1 cellular context compared by ENCODE assay signal in genomic region chr12:56157201-56158028, GRCh38.
TF ChIP-seq lines count a peak whose summit lies in the region.

No MANE protein-coding gene starts in this region.

TF ChIP-seq in H1, 55 proteins besides CTCF, POLR2A, EP300 and RAD21:
- 0 out of 4 replicates have a peak, but pooled peaks of 1 of the 2 experiments have one; percentile 41 for TF ChIP-seq HDAC2 (IDR thresholded peaks at IDR 0.05; ENCODE audit: borderline replicate concordance in 1 of 2, low read depth in 2 of 2, low read length in 2 of 2)
- 0 out of 2 replicates have a peak, but pooled peaks have one; percentile 44 for TF ChIP-seq CHD1 (IDR thresholded peaks at IDR 0.05; ENCODE audit: low read depth, low read length)
- TF ChIP-seq NANOG (IDR thresholded peaks at IDR 0.05; ENCODE audit: insufficient read depth, low read depth, low read length, poor library complexity, severe bottlenecking): no peak
- TF ChIP-seq SAP30 (IDR thresholded peaks at IDR 0.05; ENCODE audit: insufficient read depth, insufficient replicate concordance, low read length): no peak
- TF ChIP-seq SP2 (IDR thresholded peaks at IDR 0.05; ENCODE audit: low read length): no peak
- peak; percentile 31 for TF ChIP-seq ASH2L (IDR thresholded peaks at IDR 0.05; ENCODE audit: low read length)
- no peak for TF ChIP-seq MAFK (IDR thresholded peaks at IDR 0.05; ENCODE audit: low read depth, low read length)
- TF ChIP-seq TAF7 (optimal IDR thresholded peaks at IDR 0.05; ENCODE audit: borderline replicate concordance, low read depth, low read length): peak; percentile 44
- no peak for TF ChIP-seq CREB1 (IDR thresholded peaks at IDR 0.05)
- TF ChIP-seq ATF2 (IDR thresholded peaks at IDR 0.05; ENCODE audit: low read length): no peak
- peak; percentile 64 for TF ChIP-seq TAF1 (IDR thresholded peaks at IDR 0.05; ENCODE audit: low read depth, low read length)
- TF ChIP-seq RFX5 (IDR thresholded peaks at IDR 0.05; ENCODE audit: borderline replicate concordance, low read depth, low read length): no peak
- TF ChIP-seq MAX (IDR thresholded peaks at IDR 0.05): peak; percentile 83
- no peak for TF ChIP-seq KDM4A (IDR thresholded peaks at IDR 0.05; ENCODE audit: low read depth, low read length, severe bottlenecking)
- TF ChIP-seq PHF8 (conservative IDR thresholded peaks at IDR 0.05; ENCODE audit: low read depth, low read length): no peak; the same call in 1 of the 2 replicates
- TF ChIP-seq JUND (IDR thresholded peaks at IDR 0.05; ENCODE audit: low read length): no peak
- no peak for TF ChIP-seq TCF12 (IDR thresholded peaks at IDR 0.05; ENCODE audit: low read depth, low read length)
- no peak for TF ChIP-seq SUZ12 (IDR thresholded peaks at IDR 0.05; ENCODE audit: low read length)
- no peak for TF ChIP-seq EZH2 (IDR thresholded peaks at IDR 0.05; ENCODE audit: low read depth, low read length, severe bottlenecking)
- no peak for TF ChIP-seq GABPA (IDR thresholded peaks at IDR 0.05; ENCODE audit: borderline replicate concordance, insufficient read depth, low read length)
- TF ChIP-seq BRCA1 (IDR thresholded peaks at IDR 0.05; ENCODE audit: low read depth, low read length): no peak
- TF ChIP-seq SIX5 (IDR thresholded peaks at IDR 0.05; ENCODE audit: low read depth, low read length): no peak
- no peak for TF ChIP-seq BCL11A (IDR thresholded peaks at IDR 0.05; ENCODE audit: low read depth in 2 of 2, low read length in 2 of 2)
- TF ChIP-seq CHD7 (IDR thresholded peaks at IDR 0.05; ENCODE audit: insufficient replicate concordance, low read length): no peak
- no peak for TF ChIP-seq RXRA (IDR thresholded peaks at IDR 0.05; ENCODE audit: insufficient read depth, low read depth, low read length)
- TF ChIP-seq TEAD4 (IDR thresholded peaks at IDR 0.05; ENCODE audit: low read depth, low read length): peak; percentile 96
- no peak for TF ChIP-seq POU5F1 (IDR thresholded peaks at IDR 0.05; ENCODE audit: low read depth, low read length)
- no peak for TF ChIP-seq EGR1 (IDR thresholded peaks at IDR 0.05; ENCODE audit: borderline replicate concordance, low read depth, low read length)
- TF ChIP-seq BACH1 (IDR thresholded peaks at IDR 0.05; ENCODE audit: low read length): 0 out of 2 replicates have a peak, but pooled peaks have one; percentile 10
- no peak for TF ChIP-seq POLR2AphosphoS5 (IDR thresholded peaks at IDR 0.05; ENCODE audit: low read depth, low read length)
- no peak for TF ChIP-seq CHD2 (IDR thresholded peaks at IDR 0.05; ENCODE audit: low read length)
- TF ChIP-seq ZNF274 (IDR thresholded peaks at IDR 0.05; ENCODE audit: borderline replicate concordance, extremely low read depth, low read length): no peak
- no peak for TF ChIP-seq JUN (IDR thresholded peaks at IDR 0.05; ENCODE audit: low read depth, low read length)
- no peak for TF ChIP-seq GTF2F1 (IDR thresholded peaks at IDR 0.05; ENCODE audit: borderline replicate concordance, low read depth, low read length)
- no peak for TF ChIP-seq SRF (IDR thresholded peaks at IDR 0.05; ENCODE audit: low read depth, low read length)
- 0 out of 4 replicates have a peak, but pooled peaks of 1 of the 2 experiments have one; percentile 22 for TF ChIP-seq SIN3A (conservative IDR thresholded peaks at IDR 0.05 in 1 of 2, IDR thresholded peaks at IDR 0.05 in 1 of 2; ENCODE audit: low read depth in 1 of 2, low read length in 2 of 2)
- TF ChIP-seq TBP (IDR thresholded peaks at IDR 0.05; ENCODE audit: low read depth, low read length): 0 out of 2 replicates have a peak, but pooled peaks have one; percentile 52
- TF ChIP-seq E2F6 (IDR thresholded peaks at IDR 0.05): peak; percentile 91
- TF ChIP-seq HDAC6 (IDR thresholded peaks at IDR 0.05; ENCODE audit: low read depth, low read length): no peak
- no peak for TF ChIP-seq ATF3 (IDR thresholded peaks at IDR 0.05; ENCODE audit: insufficient read depth, low read depth, low read length)
- TF ChIP-seq YY1 (IDR thresholded peaks at IDR 0.05; ENCODE audit: low read depth, low read length): no peak
- no peak for TF ChIP-seq KDM1A (IDR thresholded peaks at IDR 0.05; ENCODE audit: borderline replicate concordance, low read length)
- no peak for TF ChIP-seq USF2 (IDR thresholded peaks at IDR 0.05; ENCODE audit: low read length)
- peak; percentile 65; the same call in 1 of the 2 replicates for TF ChIP-seq SP1 (IDR thresholded peaks at IDR 0.05; ENCODE audit: low read depth, low read length)
- no peak for TF ChIP-seq CTBP2 (IDR thresholded peaks at IDR 0.05; ENCODE audit: borderline replicate concordance, insufficient read depth, insufficient read length, low read length)
- no peak for TF ChIP-seq RNF2 (IDR thresholded peaks at IDR 0.05; ENCODE audit: borderline replicate concordance, low read depth, low read length, missing control alignments, poor library complexity, severe bottlenecking)
- no peak for TF ChIP-seq CBX5 (IDR thresholded peaks at IDR 0.05; ENCODE audit: low read depth, low read length)
- TF ChIP-seq SIRT6 (IDR thresholded peaks at IDR 0.05; ENCODE audit: low read length): no peak
- no peak; the same call in 1 of the 2 replicates for TF ChIP-seq RBBP5 (IDR thresholded peaks at IDR 0.05; ENCODE audit: borderline replicate concordance, low read depth, low read length)
- TF ChIP-seq NRF1 (IDR thresholded peaks at IDR 0.05; ENCODE audit: low read depth, low read length): no peak
- TF ChIP-seq SP4 (IDR thresholded peaks at IDR 0.05; ENCODE audit: low read length): 0 out of 2 replicates have a peak, but pooled peaks have one; percentile 9
- TF ChIP-seq CBX8 (IDR thresholded peaks at IDR 0.05; ENCODE audit: borderline replicate concordance, low read depth, low read length): no peak
- no peak for TF ChIP-seq KDM5A (IDR thresholded peaks at IDR 0.05; ENCODE audit: low read length)
- no peak for TF ChIP-seq FOSL1 (IDR thresholded peaks at IDR 0.05; ENCODE audit: insufficient read depth, low read depth, low read length)
- no peak for TF ChIP-seq CEBPB (IDR thresholded peaks at IDR 0.05; ENCODE audit: low read depth, low read length)
